In genomic region chr11:45216031-45216430, GRCh38 we compare ENCODE assay signal across 18 cellular contexts.
DNase-seq lines count a peak whose midpoint lies in the region; ATAC-seq, FAIRE-seq and TF ChIP-seq lines count a peak whose summit lies in the region.
"Had no signal": no experiment of that assay in that cellular context is flagged by ENCODE, and none has a peak within 500 bp of the region (broad histone marks: within the 10 kb centered on the region; RNA-seq: fewer than 3 reads in every experiment).

No MANE protein-coding gene starts in this region.

- TF ChIP-seq EP300 in sigmoid colon (IDR thresholded peaks at IDR 0.05), result no peak

- no peaks in the 10 kb centered on the region for H3K9me3 ChIP-seq in left ventricle myocardium inferior (replicated peaks)
- H3K9me3 ChIP-seq in right cardiac atrium (ENCODE audit: control insufficient read depth, low read length), result no peaks in the 10 kb centered on the region
- no peaks in the 10 kb centered on the region for H3K9me3 ChIP-seq in sigmoid colon
- H3K9me3 ChIP-seq in thyroid gland, result no peaks in the 10 kb centered on the region
- no peaks in the 10 kb centered on the region for H3K9me3 ChIP-seq in pancreas
- H3K9me3 ChIP-seq: BLaER1 treated with 17β-estradiol and CSF1 and Interleukin-3, amounts not matched to agents 10 nM and 100 nM had no signal

- DNase-seq in left ventricle myocardium inferior (no peak), right cardiac atrium (no peak), nephron progenitor cell (no peak), sigmoid colon (peak; percentile 17), thyroid gland (peak; percentile 64 to 67), cerebellar nuclear complex (lab: John Stamatoyannopoulos, UW) (no peak), pancreas (no peak)
- DNase-seq: Calu3; CD8-positive, alpha-beta T cell; GOT3; H7; IMR-90 had no signal

- H3K36me3 Mint-ChIP-seq in nephron progenitor cell (ENCODE audit: low read depth), result peaks cover 15% of the 10 kb centered on the region

- 100% methylated on average over 1 of the region's 1 CpG for WGBS in right cardiac atrium
- 90 to 96% methylated on average over 1 of the region's 1 CpG for WGBS in sigmoid colon, 2 donors
- WGBS in thyroid gland, 2 donors, result 36% methylated on average over 1 of the region's 1 CpG
- WGBS in pancreas, 2 donors, result 98 to 100% methylated on average over 1 of the region's 1 CpG

- H3K36me3 ChIP-seq in left ventricle myocardium inferior, result peaks cover 25% of the 10 kb centered on the region
- H3K36me3 ChIP-seq in sigmoid colon, result peaks cover 8 to 30% (median 13%) of the 10 kb centered on the region in 4 donors
- H3K36me3 ChIP-seq in thyroid gland, result peaks cover 10 to 16% of the 10 kb centered on the region in 2 donors
- peaks cover 0 to 5% (median 0%) of the 10 kb centered on the region in 3 donors for H3K36me3 ChIP-seq in pancreas

- FAIRE-seq in pancreas (lab: Jason Lieb, UNC), result no peak
- FAIRE-seq: G401.6, GM12891 had no signal

- H3K9me3 Mint-ChIP-seq in nephron progenitor cell, result no peaks in the 10 kb centered on the region
- H3K9me3 Mint-ChIP-seq: CD8-positive, alpha-beta T cell had no signal

- no peak for TF ChIP-seq CTCF in left ventricle myocardium inferior (IDR thresholded peaks at IDR 0.05; ENCODE audit: borderline replicate concordance)
- TF ChIP-seq CTCF in nephron progenitor cell (IDR thresholded peaks at IDR 0.05), result no peak
- no peak for TF ChIP-seq CTCF in sigmoid colon (IDR thresholded peaks at IDR 0.05)
- no peak for TF ChIP-seq CTCF in thyroid gland (IDR thresholded peaks at IDR 0.05)
- no peak for TF ChIP-seq CTCF in pancreas (IDR thresholded peaks at IDR 0.05)

- TF ChIP-seq POLR2A in sigmoid colon (IDR thresholded peaks at IDR 0.05) (no peak), thyroid gland (IDR thresholded peaks at IDR 0.05) (no peak)

- H3K27me3 Mint-ChIP-seq in nephron progenitor cell (ENCODE audit: low read depth, poor library complexity), result no peaks in the 10 kb centered on the region
- H3K27me3 Mint-ChIP-seq: B cell had no signal

- ATAC-seq in right cardiac atrium (no peak), pancreas (no peak), GM18498 (IDR thresholded peaks at IDR 0.05; ENCODE audit: unreplicated experiment) (no peak)
- ATAC-seq: CD8-positive, alpha-beta T cell; HCT116 had no signal

- H3K4me3 Mint-ChIP-seq in nephron progenitor cell, result no peak overlapping the region
- H3K4me3 Mint-ChIP-seq: B cell; CD8-positive, alpha-beta T cell had no signal

- H3K4me1 ChIP-seq in left ventricle myocardium inferior (peaks cover 21% of the 10 kb centered on the region), right cardiac atrium (ENCODE audit: control insufficient read depth, insufficient read depth, low read length) (peaks cover 2% of the 10 kb centered on the region), sigmoid colon (peaks cover 0 to 19% (median 11%) of the 10 kb centered on the region in 4 donors), thyroid gland (peaks cover 24 to 28% of the 10 kb centered on the region in 2 donors), pancreas (no peaks in the 10 kb centered on the region)

- peaks cover 18% of the 10 kb centered on the region for H3K4me1 Mint-ChIP-seq in nephron progenitor cell
- H3K4me1 Mint-ChIP-seq: B cell had no signal

- no peak overlapping the region for H3K4me3 ChIP-seq in left ventricle myocardium inferior
- no peak overlapping the region for H3K4me3 ChIP-seq in right cardiac atrium (ENCODE audit: low read length)
- no peak overlapping the region for H3K4me3 ChIP-seq in sigmoid colon
- H3K4me3 ChIP-seq in thyroid gland (replicated peaks in 1 of 3), result no peak overlapping the region
- H3K4me3 ChIP-seq in pancreas, result no peak overlapping the region
- H3K4me3 ChIP-seq: BLaER1 treated with 17β-estradiol and CSF1 and Interleukin-3, amounts not matched to agents 10 nM and 100 nM had no signal

- H3K27me3 ChIP-seq in left ventricle myocardium inferior (ENCODE audit: low read depth) (no peaks in the 10 kb centered on the region), right cardiac atrium (ENCODE audit: control insufficient read depth, insufficient read depth) (no peaks in the 10 kb centered on the region), sigmoid colon (no peaks in the 10 kb centered on the region), thyroid gland (no peaks in the 10 kb centered on the region), pancreas (no peaks in the 10 kb centered on the region)

- intact Hi-C loops in left ventricle myocardium inferior (cut with micrococcal nuclease), result no loop called here
- intact Hi-C loops in right cardiac atrium (cut with DNase I), result loop anchor here in 1 of 4 donors (10.0 kb wide), 1 partner anchor 71 kb away; the partner anchor contains the start of gene PRDM11
- intact Hi-C loops in sigmoid colon (cut with DNase I), result no loop called here
- intact Hi-C loops in thyroid gland (cut with DNase I), result no loop called here
- intact Hi-C loops in pancreas (cut with DNase I), result no loop called here

- peak overlapping the region; percentile 54 for H3K27ac ChIP-seq in left ventricle myocardium inferior (replicated peaks)
- no peak overlapping the region for H3K27ac ChIP-seq in right cardiac atrium (ENCODE audit: low read length)
- H3K27ac ChIP-seq in sigmoid colon, result no peak overlapping the region
- peak overlapping the region; percentile 43 to 68 (median 66) for H3K27ac ChIP-seq in thyroid gland
- no peak overlapping the region for H3K27ac ChIP-seq in pancreas
- H3K27ac ChIP-seq: BLaER1 treated with 17β-estradiol and CSF1 and Interleukin-3, amounts not matched to agents 10 nM and 100 nM had no signal

- peak overlapping the region; percentile 20 for H3K27ac Mint-ChIP-seq in nephron progenitor cell
- H3K27ac Mint-ChIP-seq: B cell; CD8-positive, alpha-beta T cell had no signal

Comparison
In these comparisons a context has a peak if more than half of its experiments do, and no peak if none do; other contexts are left out.
1. H3K27ac ChIP-seq: peak in left ventricle myocardium inferior (single experiment) and thyroid gland (3 of 3); none in right cardiac atrium (single experiment), sigmoid colon (0 of 4) and pancreas (0 of 4).
2. DNase-seq: peak in sigmoid colon (single experiment) and thyroid gland (2 of 2); none in left ventricle myocardium inferior (single experiment), right cardiac atrium (0 of 3), nephron progenitor cell (single experiment), cerebellar nuclear complex (0 of 2) and pancreas (0 of 6).